ENCODE assay signal across 12 cellular contexts in the genomic region with DNA sequence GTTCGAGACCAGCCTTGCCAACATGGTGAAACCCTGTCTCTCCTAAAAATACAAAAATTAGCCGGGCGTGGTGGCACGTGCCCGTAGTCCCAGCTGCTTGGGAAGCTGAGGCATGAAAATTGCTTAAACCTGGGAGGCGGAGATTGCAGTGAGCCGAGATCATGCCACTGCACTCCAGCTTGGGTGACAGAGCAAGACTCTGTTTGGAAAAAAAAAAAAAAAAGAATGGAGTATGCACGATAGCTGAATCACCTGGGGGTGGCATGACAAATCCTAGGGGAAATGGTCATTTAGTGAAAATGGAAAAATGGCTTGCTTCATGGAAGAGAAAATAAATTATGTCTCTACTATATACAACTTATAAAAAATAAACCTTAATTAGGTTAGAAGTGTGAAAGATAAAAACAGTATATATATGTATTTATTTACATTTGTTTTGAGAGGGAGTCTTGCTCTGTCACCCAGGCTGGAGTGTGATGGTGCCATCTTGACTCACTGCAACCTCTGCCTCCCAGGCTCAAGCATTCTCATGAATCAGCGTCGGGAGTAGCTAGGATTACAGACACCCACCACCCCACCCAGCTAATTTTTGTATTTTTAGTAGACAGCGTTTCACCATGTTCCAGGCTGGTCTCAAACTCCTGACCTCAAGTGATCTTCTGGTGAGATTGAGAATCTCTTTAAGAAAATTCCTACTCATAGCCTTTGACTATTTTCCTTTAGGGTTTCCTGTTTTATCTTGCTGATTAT.
"Had no signal": no experiment of that assay in that cellular context is flagged by ENCODE, and none has a peak within 500 bp of the region (broad histone marks: within the 10 kb centered on the region; RNA-seq: fewer than 3 reads in every experiment).

No MANE protein-coding gene starts in this region.

- H3K36me3 ChIP-seq: cardiac muscle cell, esophagus squamous epithelium, neutrophil had no signal

- H3K27ac ChIP-seq: cardiac muscle cell, esophagus squamous epithelium, neutrophil had no signal

- H3K9me3 ChIP-seq: esophagus squamous epithelium, neutrophil had no signal

- H3K27me3 ChIP-seq: cardiac muscle cell, neutrophil had no signal

- DNase-seq: activated CD4-positive, alpha-beta T cell treated with anti-CD3 and anti-CD28 coated beads, Interleukin-2, amount 50 U/mL, for 1 hour; activated CD8-positive, alpha-beta memory T cell treated with anti-CD3 and anti-CD28 coated beads for 24 hours; activated naive CD8-positive, alpha-beta T cell treated with anti-CD3 and anti-CD28 coated beads for 36 hours; aorta; esophagus squamous epithelium; kidney glomerular epithelial cell; mesendoderm; natural killer cell; posterior cingulate gyrus; retina had no signal

- H3K4me3 ChIP-seq: cardiac muscle cell, esophagus squamous epithelium had no signal

- H3K4me1 ChIP-seq: esophagus squamous epithelium had no signal
